1 cellular context compared by ENCODE assay signal in genomic region chr4:78880874-78881492, GRCh38.
A peak's percentile ranks its signal among the peaks of the same experiment; 100 is the strongest.
TF ChIP-seq lines count a peak whose summit lies in the region.

No MANE protein-coding gene starts in this region.

TF ChIP-seq in GM12878, 131 proteins besides CTCF, POLR2A, EP300 and RAD21 (continued from another document):
- TF ChIP-seq IRF5 (IDR thresholded peaks at IDR 0.05; ENCODE audit: borderline replicate concordance) (no peak), MTA2 (IDR thresholded peaks at IDR 0.05; ENCODE audit: low read depth) (peak; percentile 46; the same call in 1 of the 2 replicates), ZNF274 (IDR thresholded peaks at IDR 0.05; ENCODE audit: insufficient read depth, insufficient read length) (no peak)
